ENCODE assay signal across 15 cellular contexts in the genomic region with DNA sequence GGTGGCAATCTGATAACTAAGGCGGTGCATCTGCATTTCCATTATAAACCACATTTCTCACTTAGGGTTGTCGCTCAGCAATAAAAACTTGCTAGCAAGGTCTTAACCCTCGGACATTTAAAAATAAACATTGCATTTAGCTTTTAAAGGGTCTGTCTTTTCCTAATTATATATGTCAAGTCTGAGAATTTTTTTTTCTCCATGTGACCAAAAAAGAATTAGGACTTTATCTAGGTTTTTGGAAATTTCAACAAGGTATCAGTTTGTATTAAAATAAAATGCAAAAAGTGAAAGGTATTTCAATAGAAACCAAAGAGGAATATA.
"Had no signal": no experiment of that assay in that cellular context is flagged by ENCODE, and none has a peak within 500 bp of the region (broad histone marks: within the 10 kb centered on the region; RNA-seq: fewer than 3 reads in every experiment).

No MANE protein-coding gene starts in this region.

- H3K27me3 ChIP-seq: SJCRH30 had no signal

- H3K4me3 ChIP-seq: SJCRH30 had no signal

- H3K36me3 ChIP-seq: SJCRH30 had no signal

- H3K4me2 ChIP-seq: KMS-11 had no signal

- DNase-seq: IMR-90; Kasumi-1; MM.1S; NCI-H1436 treated with DMSO at 0.1 percent for 48 hours; NCI-H1694; NCI-H187 treated with DMSO at 0.1 percent for 48 hours; NCI-H2171 treated with DMSO at 0.1 percent for 48 hours; NCI-H446 treated with DMSO at 0.1 percent for 48 hours; NCI-H82; NK-92 treated with Interleukin-12 subunit alpha and Interleukin-12 subunit beta, amount 100 ng/mL, for 24 hours had no signal

- H3K27ac ChIP-seq: KMS-11, RWPE1, SJCRH30 had no signal

- H3K9me3 ChIP-seq: SJCRH30 had no signal

- ATAC-seq: Right ventricle myocardium inferior, SK-N-SH treated with all-trans-retinoic acid at 6 μM for 48 hours had no signal

- H3K9ac ChIP-seq: KMS-11 had no signal
